25 cellular contexts compared by ENCODE assay signal in the genomic region with DNA sequence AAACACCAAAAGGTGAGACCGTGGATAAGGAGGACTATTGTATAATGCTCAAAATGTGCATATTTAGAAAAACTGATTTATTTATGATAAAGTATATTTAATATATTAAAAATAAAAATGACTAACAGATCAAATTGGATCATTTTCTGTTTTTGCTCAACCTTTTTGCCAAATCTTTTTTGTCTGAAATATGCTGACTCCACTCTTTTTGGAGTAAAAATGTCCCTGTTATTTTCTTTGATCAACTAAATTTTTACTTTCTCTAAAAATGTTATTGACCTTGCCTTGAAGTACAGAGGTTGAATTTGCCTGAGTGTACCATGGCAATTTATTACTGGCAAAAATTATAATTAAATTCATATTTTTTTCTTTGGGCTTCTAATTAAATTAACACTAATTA.
"Had no signal": no experiment of that assay in that cellular context is flagged by ENCODE, and none has a peak within 500 bp of the region (broad histone marks: within the 10 kb centered on the region; RNA-seq: fewer than 3 reads in every experiment).

No MANE protein-coding gene starts in this region.

- H3K36me3 ChIP-seq: neural progenitor cell, ovary, stomach, thoracic aorta, thyroid gland, tibial nerve, upper lobe of left lung, vagina had no signal

- H3K27ac ChIP-seq: neural progenitor cell, ovary, parathyroid adenoma, psoas muscle, skin epidermis, stomach, thoracic aorta, thyroid gland, tibial nerve, upper lobe of left lung, vagina had no signal

- H2AFZ ChIP-seq: neural progenitor cell, parathyroid adenoma had no signal

- H3K4me1 ChIP-seq: neural progenitor cell, parathyroid adenoma, psoas muscle, stomach, thyroid gland, tibial nerve, upper lobe of left lung, vagina had no signal

- FAIRE-seq: urothelium cell line had no signal

- H3K9ac ChIP-seq: neural progenitor cell, parathyroid adenoma had no signal

- H3K79me2 ChIP-seq: parathyroid adenoma had no signal

- ATAC-seq: natural killer cell; psoas muscle; right cardiac atrium; sciatic nerve; stimulated activated effector memory CD8-positive, alpha-beta T cell treated with anti-CD3 and anti-CD28 coated beads, Interleukin-12 subunit alpha, Interleukin-12 subunit beta, amount 100 ng/mL, for 72 hours; stimulated activated naive B cell treated with anti-CD40 and anti-IgM and Interleukin-4, amounts not matched to agents 10 μg/mL and 1 μg/mL and 100 μg/mL, for 72 hours had no signal

- H3K4me2 ChIP-seq: neural progenitor cell had no signal

- DNase-seq: natural killer cell; occipital lobe; ovary; posterior cingulate gyrus; psoas muscle; right cardiac atrium; stimulated activated CD4-positive, alpha-beta T cell treated with anti-CD3 and anti-CD28 coated beads, Interleukin-15, amount 100 ng/mL, for 24 hours; stimulated activated CD4-positive, alpha-beta T cell treated with anti-CD3 and anti-CD28 coated beads, Interleukin-2, amount 100 ng/mL, for 24 hours; stimulated activated CD4-positive, alpha-beta T cell treated with anti-CD3 and anti-CD28 coated beads, Interleukin-2, amount 100 ng/mL, for 48 hours; stimulated activated CD4-positive, alpha-beta T cell treated with anti-CD3 and anti-CD28 coated beads, Interleukin-4, amount 100 ng/mL, for 24 hours; stimulated activated naive B cell treated with anti-CD40 and anti-IgM and Interleukin-4, amounts not matched to agents 10 μg/mL and 1 μg/mL and 100 μg/mL, for 72 hours; stimulated activated naive CD4-positive, alpha-beta T cell treated with Interleukin-2 at 50 U/mL for 16 hours; stomach; thyroid gland; trophoblast cell; upper lobe of left lung had no signal

- H3K27me3 ChIP-seq: neural progenitor cell, ovary, stomach, thyroid gland, tibial nerve, upper lobe of left lung, vagina had no signal

- H3K4me3 ChIP-seq: neural progenitor cell, ovary, psoas muscle, skin epidermis, stomach, thoracic aorta, thyroid gland, tibial nerve, upper lobe of left lung, vagina had no signal

- H3K9me3 ChIP-seq: ovary, psoas muscle, stomach, thoracic aorta, thyroid gland, tibial nerve, upper lobe of left lung, vagina had no signal
